24 cellular contexts compared by ENCODE assay signal in genomic region chr13:63112799-63113395, GRCh38.
DNase-seq lines count a peak whose midpoint lies in the region; ATAC-seq, FAIRE-seq and TF ChIP-seq lines count a peak whose summit lies in the region.
"Had no signal": no experiment of that assay in that cellular context is flagged by ENCODE, and none has a peak within 500 bp of the region (broad histone marks: within the 10 kb centered on the region; RNA-seq: fewer than 3 reads in every experiment).

No MANE protein-coding gene starts in this region.

- H2AFZ ChIP-seq in HepG2 (ENCODE audit: low read length) = no peak overlapping the region

- H3K79me2 ChIP-seq in HepG2 (ENCODE audit: insufficient read depth, low read length) = no peaks in the 10 kb centered on the region

- H3K27me3 ChIP-seq in HepG2 (ENCODE audit: control insufficient read depth in 1 of 2, insufficient read depth in 2 of 2, low read length in 2 of 2) = no peaks in the 10 kb centered on the region
- no peaks in the 10 kb centered on the region for H3K27me3 ChIP-seq in right lobe of liver
- H3K27me3 ChIP-seq: BE2C, BLaER1 had no signal

- no peak overlapping the region for H3K4me3 ChIP-seq in HepG2 (replicated peaks in 1 of 3; ENCODE audit: insufficient read depth in 1 of 3, low read depth in 2 of 3, low read length in 3 of 3)
- no peak overlapping the region for H3K4me3 ChIP-seq in right lobe of liver
- no peak overlapping the region for H3K4me3 ChIP-seq in retinal pigment epithelial cell (ENCODE audit: low read length)
- H3K4me3 ChIP-seq: BLaER1 had no signal

- H4K20me1 ChIP-seq in HepG2 (ENCODE audit: insufficient read depth, low read length) = no peaks in the 10 kb centered on the region
- H4K20me1 ChIP-seq: BLaER1 had no signal

- no peak for TF ChIP-seq CTCF in HepG2 (CRISPR knock-in tag; IDR thresholded peaks at IDR 0.05)
- no peak for TF ChIP-seq CTCF in right lobe of liver (IDR thresholded peaks at IDR 0.05)
- TF ChIP-seq CTCF in D721Med (IDR thresholded peaks at IDR 0.05; ENCODE audit: insufficient read depth, missing control alignments) = no peak
- TF ChIP-seq CTCF in retinal pigment epithelial cell (conservative IDR thresholded peaks at IDR 0.05; ENCODE audit: low read depth, low read length) = no peak

- TF ChIP-seq EP300 in HepG2 (IDR thresholded peaks at IDR 0.05; ENCODE audit: low read depth in 2 of 2, low read length in 2 of 2) (no peak), HepG2 (CRISPR knock-in tag; IDR thresholded peaks at IDR 0.05; ENCODE audit: borderline replicate concordance) (no peak)

- in situ Hi-C loops in HepG2 (cut with HindIII; ENCODE audit: extremely low pct_ligation_motif_present, low pct_unique_long_range_greater_than_20kb) = no loop called here

- FAIRE-seq in HepG2 (lab: Jason Lieb, UNC) (no peak), D721Med (lab: Jason Lieb, UNC) (peak; percentile 86)
- FAIRE-seq: GM12891, GM19239 had no signal

- CTCF ChIA-PET in HepG2 (lab: Yijun Ruan, JAX; ENCODE audit: low intra/inter-chr PET ratio, low total read pairs) = no interaction called here

- H3K27ac ChIP-seq in HepG2 (ENCODE audit: extremely low read length, insufficient read depth, low read length) (no peak overlapping the region), right lobe of liver (no peak overlapping the region)
- H3K27ac ChIP-seq: BLaER1 had no signal

- DNase-seq in HepG2 (ENCODE audit: low spot score) (no peak), right lobe of liver (no peak), D721Med (ENCODE audit: insufficient read length, low spot score) (no peak), retinal pigment epithelial cell (ENCODE audit: low read depth) (peak; percentile 69), inferior parietal cortex (ENCODE audit: extremely low spot score) (no peak), GF-D8 (lab: John Stamatoyannopoulos, UW) (no peak)
- DNase-seq: 8988T; ACHN; BE2C; C1 segment of cervical spinal cord; CD4-positive, alpha-beta memory T cell; CD4-positive, CD25-positive, alpha-beta regulatory T cell; CD8-positive, alpha-beta memory T cell; COR-L47; DMS 273 treated with DMSO at 0.1 percent for 48 hours; DMS153; DMS53; DMS79; DND-41; EL; GDM1 had no signal

- 53% methylated on average over 2 of the region's 2 CpGs for WGBS in HepG2 (ENCODE audit: low lambda C conversion rate)
- 85% methylated on average over 2 of the region's 2 CpGs for WGBS in right lobe of liver (ENCODE audit: insufficient coverage, low coverage, low lambda C conversion rate, missing lambda C conversion rate)

- H3K36me3 ChIP-seq in HepG2 (replicated peaks in 1 of 2; ENCODE audit: control insufficient read depth in 1 of 2, insufficient read depth in 2 of 2, low read length in 2 of 2) (no peaks in the 10 kb centered on the region), right lobe of liver (no peaks in the 10 kb centered on the region)
- H3K36me3 ChIP-seq: BE2C, BLaER1 had no signal

- TF ChIP-seq RAD21 in HepG2 (CRISPR knock-in tag; IDR thresholded peaks at IDR 0.05) = no peak

- no peak overlapping the region for H3K4me2 ChIP-seq in HepG2 (ENCODE audit: low read depth, low read length)
- H3K4me2 ChIP-seq: BLaER1 had no signal

- ATAC-seq in HepG2 = no peak
- no peak for ATAC-seq in right lobe of liver

- intact Hi-C loops in HepG2 (cut with micrococcal nuclease; ENCODE audit: unreplicated experiment) (no loop called here), right lobe of liver (cut with DNase I) (no loop called here)

- POLR2A ChIA-PET in HepG2 (lab: Yijun Ruan, JAX) = no interaction called here

- TF ChIP-seq POLR2A in HepG2 (IDR thresholded peaks at IDR 0.05; ENCODE audit: insufficient read depth in 1 of 2, low read depth in 2 of 2, low read length in 2 of 2) (no peak), right lobe of liver (IDR thresholded peaks at IDR 0.05) (no peak)

- no peak overlapping the region for H3K9ac ChIP-seq in HepG2 (ENCODE audit: insufficient read depth, low read depth, low read length)
- H3K9ac ChIP-seq: BLaER1 had no signal

- H3K4me1 ChIP-seq in HepG2 (ENCODE audit: insufficient read depth, low read length) = no peaks in the 10 kb centered on the region
- H3K4me1 ChIP-seq in right lobe of liver = no peaks in the 10 kb centered on the region
- H3K4me1 ChIP-seq: BE2C, BLaER1 had no signal

- H3K9me3 ChIP-seq in HepG2 (ENCODE audit: low read length) = no peaks in the 10 kb centered on the region
- H3K9me3 ChIP-seq in right lobe of liver = no peaks in the 10 kb centered on the region
- H3K9me3 ChIP-seq: BE2C, BLaER1 had no signal

- BruUV-seq in HepG2 (replicated peaks; lab: Mats Ljungman, UMichigan) = no TSS peak

TF ChIP-seq in HepG2, 621 proteins besides CTCF, POLR2A, EP300 and RAD21:
- TF ChIP-seq NFIB (CRISPR knock-in tag; IDR thresholded peaks at IDR 0.05; ENCODE audit: borderline replicate concordance) = no peak
- TF ChIP-seq GLI4 (CRISPR knock-in tag; IDR thresholded peaks at IDR 0.05; ENCODE audit: borderline replicate concordance) = no peak
- TF ChIP-seq ZNF720 (CRISPR knock-in tag; IDR thresholded peaks at IDR 0.05) = no peak
- TF ChIP-seq ZNF230 (CRISPR knock-in tag; IDR thresholded peaks at IDR 0.05) = no peak
- no peak for TF ChIP-seq LCORL (IDR thresholded peaks at IDR 0.05)
- TF ChIP-seq LCORL (CRISPR knock-in tag; IDR thresholded peaks at IDR 0.05) = no peak
- peak; percentile 20; the same call in 1 of the 2 replicates for TF ChIP-seq MAFF (IDR thresholded peaks at IDR 0.05; ENCODE audit: low read depth, low read length)
- peak; percentile 39 to 46 for TF ChIP-seq MAFK (conservative IDR thresholded peaks at IDR 0.05 in 1 of 2, IDR thresholded peaks at IDR 0.05 in 1 of 2; ENCODE audit: low read length in 2 of 2)
- TF ChIP-seq ZNF550 (CRISPR knock-in tag; IDR thresholded peaks at IDR 0.05; ENCODE audit: borderline replicate concordance) = no peak
